17 cellular contexts compared by ENCODE assay signal in the genomic region with DNA sequence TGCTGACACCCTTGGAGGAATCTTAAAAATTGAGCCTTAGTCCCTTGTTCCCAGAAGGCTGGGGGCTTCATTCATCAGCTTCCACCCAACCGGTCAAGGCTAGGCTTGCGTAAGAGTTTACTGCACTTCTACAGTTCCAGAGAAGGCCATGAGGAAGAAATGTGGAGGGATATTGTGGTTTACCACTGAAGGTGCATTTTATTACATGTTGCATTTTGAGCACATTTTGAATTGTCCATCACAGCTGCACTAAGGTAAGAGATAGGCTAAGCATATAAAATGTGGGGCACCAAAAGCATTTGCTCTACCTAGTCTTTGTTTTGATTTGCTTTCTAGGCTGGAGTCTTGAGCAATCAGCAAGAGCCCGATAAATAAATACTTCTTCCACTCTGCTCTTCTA.
"Had no signal": no experiment of that assay in that cellular context is flagged by ENCODE, and none has a peak within 500 bp of the region (broad histone marks: within the 10 kb centered on the region; RNA-seq: fewer than 3 reads in every experiment).

No MANE protein-coding gene starts in this region.

- DNase-seq: effector memory CD4-positive, alpha-beta T cell; foreskin fibroblast; glutamatergic neuron; left colon; natural killer cell; posterior cingulate gyrus; stimulated activated CD4-positive, alpha-beta T cell treated with anti-CD3 and anti-CD28 coated beads, Interleukin-4, amount 100 ng/mL, for 1 hour; stimulated activated CD8-positive, alpha-beta memory T cell treated with anti-CD3 and anti-CD28 coated beads, Interleukin-4, amount 100 ng/mL, for 48 hours; stimulated activated naive CD8-positive, alpha-beta T cell treated with anti-CD3 and anti-CD28 coated beads, Interleukin-15, Interleukin-2, amounts not matched to agents 100 U/mL and 50 U/mL, for 24 hours; tibial artery; upper lobe of left lung had no signal

- FAIRE-seq: endometrium had no signal

- H3K4me3 ChIP-seq: gastroesophageal sphincter, right atrium auricular region, smooth muscle cell, suprapubic skin, tibial artery, upper lobe of left lung, vagina had no signal
